In genomic region chr7:130930710-130931109, GRCh38 we compare ENCODE assay signal across 11 cellular contexts.
DNase-seq lines count a peak whose midpoint lies in the region; ATAC-seq, FAIRE-seq and TF ChIP-seq lines count a peak whose summit lies in the region.
"Had no signal": no experiment of that assay in that cellular context is flagged by ENCODE, and none has a peak within 500 bp of the region (broad histone marks: within the 10 kb centered on the region; RNA-seq: fewer than 3 reads in every experiment).

No MANE protein-coding gene starts in this region.

- H3K9me3 ChIP-seq in right cardiac atrium (ENCODE audit: control insufficient read depth, low read length) (no peaks in the 10 kb centered on the region), GM12878 (replicated peaks; ENCODE audit: control insufficient read depth, insufficient read depth, low read length) (no peaks in the 10 kb centered on the region)
- no peaks in the 10 kb centered on the region for H3K9me3 ChIP-seq in naive thymus-derived CD4-positive, alpha-beta T cell (ENCODE audit: control insufficient read depth in 2 of 3, low read length in 3 of 3)

- peaks cover 8% of the 10 kb centered on the region for H4K20me1 ChIP-seq in GM12878 (ENCODE audit: control insufficient read depth, insufficient read depth)

- DNase-seq in right cardiac atrium (no peak), Right ventricle myocardium superior (no peak), GM12878 (ENCODE audit: low read depth, low spot score) (no peak), D721Med (ENCODE audit: insufficient read length, low spot score) (no peak), NOMO-1 (lab: John Stamatoyannopoulos, UW; ENCODE audit: unreplicated experiment in 2 of 2) (no peak), NCI-H146 (lab: John Stamatoyannopoulos, UW) (no peak)
- no peak for DNase-seq in naive thymus-derived CD4-positive, alpha-beta T cell
- DNase-seq in effector CD4-positive, alpha-beta T cell: no peak
- DNase-seq: NCI-H748 treated with DMSO at 0.1 percent for 48 hours had no signal

- CTCF ChIA-PET in GM12878 (lab: Yijun Ruan, JAX): interaction anchor here (0.9 to 2.4 kb wide), 9 partner anchors 9 to 51 kb away, joined by 3 to 8 read pairs (median 5); no protein-coding TSS in a partner anchor
- CTCF ChIA-PET in naive thymus-derived CD4-positive, alpha-beta T cell (lab: Charles Lee): interaction anchor here (0.6 to 0.9 kb wide), 3 partner anchors 13 to 83 kb away, joined by 3 to 4 read pairs (median 3); no protein-coding TSS in a partner anchor

- peak overlapping the region; percentile 33 for H3K27ac ChIP-seq in right cardiac atrium (ENCODE audit: low read length)
- peak overlapping the region; percentile 32 for H3K27ac ChIP-seq in GM12878 (ENCODE audit: control insufficient read depth, insufficient read depth)
- H3K27ac ChIP-seq in naive thymus-derived CD4-positive, alpha-beta T cell (ENCODE audit: low read depth, low read length): peak overlapping the region; percentile 9

- H3K36me3 ChIP-seq in GM12878 (ENCODE audit: control insufficient read depth in 2 of 2, insufficient read depth in 2 of 2, low read length in 1 of 2): peaks cover 13 to 26% of the 10 kb centered on the region in 2 experiments
- peaks cover 0 to 7% (median 0%) of the 10 kb centered on the region in 3 experiments for H3K36me3 ChIP-seq in naive thymus-derived CD4-positive, alpha-beta T cell (ENCODE audit: control insufficient read depth in 2 of 3, insufficient read depth in 3 of 3, low read length in 3 of 3)

- ATAC-seq in right cardiac atrium (no peak), Right ventricle myocardium superior (ENCODE audit: poor library complexity) (no peak), GM12878 (no peak)
- no peak for ATAC-seq in naive thymus-derived CD4-positive, alpha-beta T cell

- TF ChIP-seq POLR2A in GM12878 (IDR thresholded peaks at IDR 0.05; ENCODE audit: low read depth, low read length): no peak

- H3K36me3 Mint-ChIP-seq in naive thymus-derived CD4-positive, alpha-beta T cell: peaks cover 8 to 34% (median 22%) of the 10 kb centered on the region in 5 donors

- WGBS in right cardiac atrium: 63% methylated on average over 7 of the region's 7 CpGs
- 23% methylated on average over 7 of the region's 7 CpGs for WGBS in GM12878 (ENCODE audit: insufficient coverage, insufficient replicate concordance, low lambda C conversion rate, missing lambda C conversion rate)

- H3K4me3 ChIP-seq in right cardiac atrium (ENCODE audit: low read length): no peak overlapping the region
- H3K4me3 ChIP-seq in GM12878: no peak overlapping the region
- no peak overlapping the region for H3K4me3 ChIP-seq in naive thymus-derived CD4-positive, alpha-beta T cell (ENCODE audit: low read length)

- H3K79me2 ChIP-seq in GM12878 (ENCODE audit: control insufficient read depth, insufficient read depth, low read length): peaks cover 85% of the 10 kb centered on the region

- intact Hi-C loops in right cardiac atrium (cut with DNase I): no loop called here
- intact Hi-C loops in Right ventricle myocardium superior (cut with DNase I): no loop called here
- intact Hi-C loops in GM12878 (cut with micrococcal nuclease; ENCODE audit: unreplicated experiment): no loop called here
- intact Hi-C loops in naive thymus-derived CD4-positive, alpha-beta T cell (cut with micrococcal nuclease): loop anchor here (1.0 kb wide), 1 partner anchor 9 kb away; no protein-coding TSS in a partner anchor

- H2AFZ ChIP-seq in GM12878 (ENCODE audit: control insufficient read depth, low read depth, low read length): no peak overlapping the region

- TF ChIP-seq EP300 in GM12878 (IDR thresholded peaks at IDR 0.05; ENCODE audit: borderline replicate concordance in 1 of 2, control insufficient read depth in 1 of 2, low read depth in 2 of 2, low read length in 2 of 2): no peak

- TSS peak; percentile 1 for BruUV-seq in GM12878 (replicated peaks; lab: Mats Ljungman, UMichigan)

- FAIRE-seq in GM12878 (lab: Jason Lieb, UNC) (no peak), D721Med (lab: Jason Lieb, UNC) (no peak)
- FAIRE-seq: GM12892, TTC549 had no signal

- H3K9me3 Mint-ChIP-seq in naive thymus-derived CD4-positive, alpha-beta T cell: peaks cover 0 to 1% (median 0%) of the 10 kb centered on the region in 11 donors

- in situ Hi-C loops in GM12878 (cut with MboI): no loop called here

- peak overlapping the region in 7 of 10 donors; percentile 42 to 66 (median 51) for H3K4me3 Mint-ChIP-seq in naive thymus-derived CD4-positive, alpha-beta T cell

- peak overlapping the region in 8 of 9 donors; percentile 59 to 88 (median 78) for H3K27ac Mint-ChIP-seq in naive thymus-derived CD4-positive, alpha-beta T cell

- peaks cover 16% of the 10 kb centered on the region for H3K4me1 ChIP-seq in right cardiac atrium (ENCODE audit: control insufficient read depth, insufficient read depth, low read length)
- peaks cover 8% of the 10 kb centered on the region for H3K4me1 ChIP-seq in GM12878 (ENCODE audit: control insufficient read depth, insufficient read depth, low read length)
- peaks cover 49 to 60% of the 10 kb centered on the region in 2 donors for H3K4me1 ChIP-seq in naive thymus-derived CD4-positive, alpha-beta T cell (ENCODE audit: control insufficient read depth in 2 of 2, insufficient read depth in 2 of 2, low read length in 2 of 2)

- SMC1A ChIA-PET in GM12878 (lab: Charles Lee; ENCODE audit: uncharacterized antibody, unreplicated experiment): interaction anchor here (0.7 to 5.8 kb wide), 8 partner anchors 12 to 77 kb away, joined by 3 to 38 read pairs (median 5); no protein-coding TSS in a partner anchor

- H3K27me3 ChIP-seq in right cardiac atrium (ENCODE audit: control insufficient read depth, insufficient read depth): no peaks in the 10 kb centered on the region
- no peaks in the 10 kb centered on the region for H3K27me3 ChIP-seq in GM12878 (replicated peaks in 1 of 2; ENCODE audit: control insufficient read depth in 2 of 2, insufficient read depth in 2 of 2, low read length in 1 of 2)
- H3K27me3 ChIP-seq in naive thymus-derived CD4-positive, alpha-beta T cell (ENCODE audit: control insufficient read depth in 2 of 2, insufficient read depth in 2 of 2, low read length in 2 of 2): no peaks in the 10 kb centered on the region

- RAD21 ChIA-PET in GM12878 (lab: Charles Lee; ENCODE audit: unreplicated experiment): interaction anchor here (1.9 kb wide), 1 partner anchor 34 kb away, joined by 5 read pairs; no protein-coding TSS in a partner anchor

- H3K9ac ChIP-seq in GM12878 (ENCODE audit: control insufficient read depth, insufficient read depth, low read length): no peak overlapping the region

- POLR2A ChIA-PET in GM12878 (lab: Charles Lee): interaction anchor here (0.8 to 3.3 kb wide), 2 partner anchors 14 to 28 kb away, joined by 3 to 10 read pairs; no protein-coding TSS in a partner anchor
- POLR2A ChIA-PET in naive thymus-derived CD4-positive, alpha-beta T cell (lab: Charles Lee): interaction anchor here (0.5 to 2.3 kb wide), 4 partner anchors 9 to 316 kb away, joined by 3 to 12 read pairs (median 4); no protein-coding TSS in a partner anchor

- H3K27me3 Mint-ChIP-seq in naive thymus-derived CD4-positive, alpha-beta T cell: no peaks in the 10 kb centered on the region

- TF ChIP-seq RAD21 in GM12878 (IDR thresholded peaks at IDR 0.05; ENCODE audit: insufficient read depth, low read depth, low read length): no peak

- no peak for TF ChIP-seq CTCF in GM12878 (IDR thresholded peaks at IDR 0.05 in 2 of 3, conservative IDR thresholded peaks at IDR 0.05 in 1 of 3; ENCODE audit: control insufficient read depth in 2 of 3, extremely low read depth in 1 of 3, insufficient read depth in 1 of 3, low read depth in 3 of 3, low read length in 3 of 3)
- no peak for TF ChIP-seq CTCF in D721Med (IDR thresholded peaks at IDR 0.05; ENCODE audit: insufficient read depth, missing control alignments)

- no peak overlapping the region for H3K4me2 ChIP-seq in GM12878 (ENCODE audit: control insufficient read depth, insufficient read depth)

- peaks cover 68 to 98% (median 85%) of the 10 kb centered on the region in 7 donors for H3K4me1 Mint-ChIP-seq in naive thymus-derived CD4-positive, alpha-beta T cell

TF ChIP-seq in GM12878, 131 proteins besides CTCF, POLR2A, EP300 and RAD21:
- TF ChIP-seq, protein P1, sequence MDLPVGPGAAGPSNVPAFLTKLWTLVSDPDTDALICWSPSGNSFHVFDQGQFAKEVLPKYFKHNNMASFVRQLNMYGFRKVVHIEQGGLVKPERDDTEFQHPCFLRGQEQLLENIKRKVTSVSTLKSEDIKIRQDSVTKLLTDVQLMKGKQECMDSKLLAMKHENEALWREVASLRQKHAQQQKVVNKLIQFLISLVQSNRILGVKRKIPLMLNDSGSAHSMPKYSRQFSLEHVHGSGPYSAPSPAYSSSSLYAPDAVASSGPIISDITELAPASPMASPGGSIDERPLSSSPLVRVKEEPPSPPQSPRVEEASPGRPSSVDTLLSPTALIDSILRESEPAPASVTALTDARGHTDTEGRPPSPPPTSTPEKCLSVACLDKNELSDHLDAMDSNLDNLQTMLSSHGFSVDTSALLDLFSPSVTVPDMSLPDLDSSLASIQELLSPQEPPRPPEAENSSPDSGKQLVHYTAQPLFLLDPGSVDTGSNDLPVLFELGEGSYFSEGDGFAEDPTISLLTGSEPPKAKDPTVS (IDR thresholded peaks at IDR 0.05; ENCODE audit: low read depth, low read length): no peak
- TF ChIP-seq POLR2AphosphoS5 (IDR thresholded peaks at IDR 0.05; ENCODE audit: low read length): 0 out of 2 replicates have a peak, but pooled peaks have one; percentile 18
- TF ChIP-seq JUNB (IDR thresholded peaks at IDR 0.05): no peak

Comparison
In these comparisons a context has a peak if more than half of its experiments do, and no peak if none do; other contexts are left out.
1. intact Hi-C loops: an anchor here in naive thymus-derived CD4-positive, alpha-beta T cell (1.0 kb wide); none called in right cardiac atrium, Right ventricle myocardium superior and GM12878.